In genomic region chr9:87280421-87280820, GRCh38 we compare ENCODE assay signal across 19 cellular contexts.
DNase-seq lines count a peak whose midpoint lies in the region; ATAC-seq and TF ChIP-seq lines count a peak whose summit lies in the region.
"Had no signal": no experiment of that assay in that cellular context is flagged by ENCODE, and none has a peak within 500 bp of the region (broad histone marks: within the 10 kb centered on the region; RNA-seq: fewer than 3 reads in every experiment).

No MANE protein-coding gene starts in this region.

- no peak overlapping the region for H3K27ac ChIP-seq in fibroblast of lung (ENCODE audit: insufficient read depth, low read length)
- H3K27ac ChIP-seq: ovary, upper lobe of left lung had no signal

- TF ChIP-seq CTCF in fibroblast of lung (conservative IDR thresholded peaks at IDR 0.05 in 1 of 2, IDR thresholded peaks at IDR 0.05 in 1 of 2; ENCODE audit: low read depth in 1 of 2, low read length in 2 of 2) (no peak), Calu3 (IDR thresholded peaks at IDR 0.05; ENCODE audit: unreplicated experiment) (no peak)

- in situ Hi-C loops in Caki2 (cut with HindIII; ENCODE audit: low pct_unique_long_range_greater_than_20kb, low sequenced_read_pairs), result no loop called here

- BruUV-seq in Calu3 (replicated peaks; lab: Mats Ljungman, UMichigan), result no TSS peak

- H3K36me3 ChIP-seq in adipocyte (ENCODE audit: control insufficient read depth, insufficient read depth, low read length, severe bottlenecking) (no peaks in the 10 kb centered on the region), fibroblast of lung (ENCODE audit: control insufficient read depth, insufficient read depth, low read length) (no peaks in the 10 kb centered on the region)
- H3K36me3 ChIP-seq: ovary, upper lobe of left lung had no signal

- no peak overlapping the region for H3K4me3 Mint-ChIP-seq in Calu3 (ENCODE audit: low read depth, unreplicated experiment)
- H3K4me3 Mint-ChIP-seq: activated naive CD4-positive, alpha-beta T cell treated with anti-CD3 and anti-CD28 coated beads, Interleukin-2, amount 10 ng/mL, durations not matched to agents 7 days and 5 days; B cell; stimulated activated effector memory CD8-positive, alpha-beta T cell treated with anti-CD3 and anti-CD28 coated beads, Interleukin-12 subunit alpha, Interleukin-12 subunit beta, amount 100 ng/mL, for 72 hours; T-helper 17 cell had no signal

- intact Hi-C loops in Calu3 (cut with micrococcal nuclease; ENCODE audit: unreplicated experiment), result no loop called here

- H3K27me3 ChIP-seq in adipocyte (replicated peaks; ENCODE audit: control insufficient read depth, insufficient read depth, low read length), result no peaks in the 10 kb centered on the region
- H3K27me3 ChIP-seq in fibroblast of lung (ENCODE audit: control insufficient read depth, insufficient read depth, low read length), result no peaks in the 10 kb centered on the region
- H3K27me3 ChIP-seq: ovary, upper lobe of left lung had no signal

- CTCF ChIA-PET in Calu3 (lab: Charles Lee), result no interaction called here

- ATAC-seq in GM19463 (IDR thresholded peaks at IDR 0.05; ENCODE audit: unreplicated experiment) (no peak), HG03045 (IDR thresholded peaks at IDR 0.05; ENCODE audit: unreplicated experiment) (no peak), HG03520 (IDR thresholded peaks at IDR 0.05; ENCODE audit: unreplicated experiment) (no peak)
- ATAC-seq: K562; mucosa of descending colon; stimulated activated effector memory CD8-positive, alpha-beta T cell treated with anti-CD3 and anti-CD28 coated beads, Interleukin-12 subunit alpha, Interleukin-12 subunit beta, amount 100 ng/mL, for 72 hours; T-helper 17 cell had no signal

- H3K9ac ChIP-seq in adipocyte (ENCODE audit: low read length), result no peak overlapping the region
- H3K9ac ChIP-seq in fibroblast of lung (ENCODE audit: insufficient read depth, low read length), result no peak overlapping the region

- no peak overlapping the region for H3K4me2 ChIP-seq in fibroblast of lung (ENCODE audit: extremely low read depth, insufficient read depth, low read length)

- no peaks in the 10 kb centered on the region for H3K36me3 Mint-ChIP-seq in Calu3 (ENCODE audit: insufficient read depth, unreplicated experiment)
- H3K36me3 Mint-ChIP-seq: activated naive CD4-positive, alpha-beta T cell treated with anti-CD3 and anti-CD28 coated beads, Interleukin-2, amount 10 ng/mL, durations not matched to agents 7 days and 5 days; stimulated activated effector memory CD8-positive, alpha-beta T cell treated with anti-CD3 and anti-CD28 coated beads, Interleukin-12 subunit alpha, Interleukin-12 subunit beta, amount 100 ng/mL, for 72 hours had no signal

- H4K20me1 ChIP-seq in fibroblast of lung (ENCODE audit: control insufficient read depth, extremely low read depth, insufficient read depth, low read length), result no peaks in the 10 kb centered on the region

- no peak overlapping the region for H3K4me3 ChIP-seq in adipocyte (ENCODE audit: low read length)
- no peak overlapping the region for H3K4me3 ChIP-seq in fibroblast of lung (replicated peaks in 1 of 4; ENCODE audit: control extremely low read depth in 1 of 4, insufficient read depth in 1 of 4, low read depth in 3 of 4, low read length in 4 of 4)
- H3K4me3 ChIP-seq: K562, mucosa of descending colon, ovary, upper lobe of left lung had no signal

- H3K4me1 Mint-ChIP-seq in Calu3 (ENCODE audit: low read depth, unreplicated experiment), result peaks cover 7% of the 10 kb centered on the region
- H3K4me1 Mint-ChIP-seq: B cell, T-helper 17 cell had no signal

- H3K79me2 ChIP-seq in fibroblast of lung (ENCODE audit: control insufficient read depth, insufficient read depth, low read length), result no peaks in the 10 kb centered on the region

- DNase-seq in Caki2 (ENCODE audit: low read depth) (peak; percentile 19), adipocyte (ENCODE audit: low read depth) (peak; percentile 92), fibroblast of lung (ENCODE audit: low read depth in 2 of 2) (peak; percentile 56 to 96), renal cortical epithelial cell (ENCODE audit: low read depth) (peak; percentile 34), Calu3 (no peak)
- DNase-seq: activated CD4-positive, alpha-beta T cell treated with anti-CD3 and anti-CD28 coated beads for 1 hour; activated naive CD4-positive, alpha-beta T cell treated with anti-CD3 and anti-CD28 coated beads, Interleukin-2, amount 10 ng/mL, durations not matched to agents 7 days and 5 days; central memory CD4-positive, alpha-beta T cell; islet precursor cell; mucosa of descending colon; ovary; T-helper 17 cell; upper lobe of left lung had no signal

- no peak overlapping the region for H3K27ac Mint-ChIP-seq in Calu3 (ENCODE audit: unreplicated experiment)
- H3K27ac Mint-ChIP-seq: activated naive CD4-positive, alpha-beta T cell treated with anti-CD3 and anti-CD28 coated beads, Interleukin-2, amount 10 ng/mL, durations not matched to agents 7 days and 5 days; B cell; stimulated activated effector memory CD8-positive, alpha-beta T cell treated with anti-CD3 and anti-CD28 coated beads, Interleukin-12 subunit alpha, Interleukin-12 subunit beta, amount 100 ng/mL, for 72 hours; T-helper 17 cell had no signal

- peaks cover 66% of the 10 kb centered on the region for H3K27me3 Mint-ChIP-seq in Calu3 (ENCODE audit: unreplicated experiment)

- H3K4me1 ChIP-seq in adipocyte (ENCODE audit: control insufficient read depth, insufficient read depth, low read length) (peaks cover 48% of the 10 kb centered on the region), fibroblast of lung (ENCODE audit: control insufficient read depth, extremely low read depth, insufficient read depth, low read length) (peaks cover 9% of the 10 kb centered on the region)

- no peaks in the 10 kb centered on the region for H3K9me3 Mint-ChIP-seq in Calu3 (ENCODE audit: low read depth, unreplicated experiment)
- H3K9me3 Mint-ChIP-seq: activated naive CD4-positive, alpha-beta T cell treated with anti-CD3 and anti-CD28 coated beads, Interleukin-2, amount 10 ng/mL, durations not matched to agents 7 days and 5 days; stimulated activated effector memory CD8-positive, alpha-beta T cell treated with anti-CD3 and anti-CD28 coated beads, Interleukin-12 subunit alpha, Interleukin-12 subunit beta, amount 100 ng/mL, for 72 hours had no signal

- H2AFZ ChIP-seq in fibroblast of lung (ENCODE audit: low read length), result no peak overlapping the region

- H3K9me3 ChIP-seq in adipocyte (ENCODE audit: control insufficient read depth, low read length), result no peaks in the 10 kb centered on the region
- no peaks in the 10 kb centered on the region for H3K9me3 ChIP-seq in fibroblast of lung (ENCODE audit: control insufficient read depth, insufficient read depth, low read depth, low read length)
- H3K9me3 ChIP-seq: mucosa of descending colon, ovary, upper lobe of left lung had no signal
